In genomic region chr5:143758750-143759149, GRCh38 we compare ENCODE assay signal across 15 cellular contexts. TPM values are rescaled to one million over a fixed set of nuclear protein-coding genes. Genes with fewer than 3 reads are reported as not detected.
DNase-seq lines count a peak whose midpoint lies in the region; ATAC-seq and TF ChIP-seq lines count a peak whose summit lies in the region.
"Had no signal": no experiment of that assay in that cellular context is flagged by ENCODE, and none has a peak within 500 bp of the region (broad histone marks: within the 10 kb centered on the region; RNA-seq: fewer than 3 reads in every experiment).

No MANE protein-coding gene starts in this region.

- H2AK5ac ChIP-seq in mesendoderm (ENCODE audit: low read length) = no peak overlapping the region

- H3K56ac ChIP-seq in mesendoderm (ENCODE audit: low read length) = no peak overlapping the region

- no peaks in the 10 kb centered on the region for H3K79me1 ChIP-seq in mesendoderm (ENCODE audit: low read length)

- no peak overlapping the region for H3K4me3 ChIP-seq in mesendoderm (ENCODE audit: low read length)
- H3K4me3 ChIP-seq in neural progenitor cell = no peak overlapping the region
- H3K4me3 ChIP-seq: A549, mucosa of descending colon, tibial nerve had no signal

- H3K36me3 ChIP-seq in mesendoderm (ENCODE audit: control insufficient read depth, insufficient read depth, low read length) (no peaks in the 10 kb centered on the region), neural progenitor cell (no peaks in the 10 kb centered on the region)
- H3K36me3 ChIP-seq: tibial nerve had no signal

- no peak overlapping the region for H2BK15ac ChIP-seq in mesendoderm (replicated peaks; ENCODE audit: low read depth)

- peak overlapping the region; percentile 48 for H3K27ac Mint-ChIP-seq in activated CD4-positive, alpha-beta memory T cell treated with anti-CD3 and anti-CD28 coated beads, Interleukin-2, amount 10 ng/mL, durations not matched to agents 7 days and 5 days
- H3K27ac Mint-ChIP-seq in activated CD4-positive, alpha-beta memory T cell treated with anti-CD3 and anti-CD28 coated beads for 36 hours = no peak overlapping the region
- no peak overlapping the region for H3K27ac Mint-ChIP-seq in neural progenitor cell
- H3K27ac Mint-ChIP-seq: IgD-negative memory B cell had no signal

- no peak overlapping the region for H3K4ac ChIP-seq in mesendoderm (ENCODE audit: low read depth, low read length)

- H4K8ac ChIP-seq in mesendoderm (ENCODE audit: low read depth, low read length) = no peak overlapping the region

- no peaks in the 10 kb centered on the region for H3K4me1 ChIP-seq in mesendoderm (ENCODE audit: control insufficient read depth, low read depth, low read length)
- H3K4me1 ChIP-seq in neural progenitor cell = no peaks in the 10 kb centered on the region
- H3K4me1 ChIP-seq: A549 had no signal

- no peak overlapping the region for H2BK5ac ChIP-seq in mesendoderm (ENCODE audit: low read length)

- peaks cover 24% of the 10 kb centered on the region for H3K4me1 Mint-ChIP-seq in activated CD4-positive, alpha-beta memory T cell treated with anti-CD3 and anti-CD28 coated beads, Interleukin-2, amount 10 ng/mL, durations not matched to agents 7 days and 5 days
- peaks cover 8% of the 10 kb centered on the region for H3K4me1 Mint-ChIP-seq in activated CD4-positive, alpha-beta memory T cell treated with anti-CD3 and anti-CD28 coated beads for 36 hours (ENCODE audit: low read depth)
- no peaks in the 10 kb centered on the region for H3K4me1 Mint-ChIP-seq in neural progenitor cell

- H3K9ac ChIP-seq in mesendoderm (ENCODE audit: low read length) = no peak overlapping the region
- no peak overlapping the region for H3K9ac ChIP-seq in neural progenitor cell

- H3K4me2 ChIP-seq in mesendoderm (ENCODE audit: low read length) (no peak overlapping the region), neural progenitor cell (no peak overlapping the region)
- H3K4me2 ChIP-seq: A549 had no signal

- peaks cover 2% of the 10 kb centered on the region for H3K9me3 Mint-ChIP-seq in activated CD4-positive, alpha-beta memory T cell treated with anti-CD3 and anti-CD28 coated beads, Interleukin-2, amount 10 ng/mL, durations not matched to agents 7 days and 5 days
- H3K9me3 Mint-ChIP-seq in activated CD4-positive, alpha-beta memory T cell treated with anti-CD3 and anti-CD28 coated beads for 36 hours = no peaks in the 10 kb centered on the region
- no peaks in the 10 kb centered on the region for H3K9me3 Mint-ChIP-seq in neural progenitor cell

- H3K27ac ChIP-seq in mesendoderm (ENCODE audit: low read depth, low read length) = no peak overlapping the region
- no peak overlapping the region for H3K27ac ChIP-seq in neural progenitor cell
- H3K27ac ChIP-seq: A549, tibial nerve had no signal

- no peaks in the 10 kb centered on the region for H3F3A ChIP-seq in neural progenitor cell (ENCODE audit: low read depth)

- ATAC-seq in GM21786 (IDR thresholded peaks at IDR 0.05; ENCODE audit: unreplicated experiment) (peak; percentile 62), HG03469 (IDR thresholded peaks at IDR 0.05; ENCODE audit: unreplicated experiment) (peak; percentile 50)
- ATAC-seq: A549, mucosa of descending colon had no signal

- no peak overlapping the region for H3K4me3 Mint-ChIP-seq in activated CD4-positive, alpha-beta memory T cell treated with anti-CD3 and anti-CD28 coated beads, Interleukin-2, amount 10 ng/mL, durations not matched to agents 7 days and 5 days
- no peak overlapping the region for H3K4me3 Mint-ChIP-seq in activated CD4-positive, alpha-beta memory T cell treated with anti-CD3 and anti-CD28 coated beads for 36 hours
- no peak overlapping the region for H3K4me3 Mint-ChIP-seq in neural progenitor cell
- H3K4me3 Mint-ChIP-seq: IgD-negative memory B cell had no signal

- H2AFZ ChIP-seq in neural progenitor cell (replicated peaks) = no peak overlapping the region

- H4K20me1 ChIP-seq in neural progenitor cell (ENCODE audit: low read depth) = no peaks in the 10 kb centered on the region

- H3K9me3 ChIP-seq in neural progenitor cell (ENCODE audit: low read depth) = no peaks in the 10 kb centered on the region
- H3K9me3 ChIP-seq: A549, mucosa of descending colon, tibial nerve had no signal

- H3K79me2 ChIP-seq in mesendoderm (ENCODE audit: control insufficient read depth, insufficient read depth, low read length) = no peaks in the 10 kb centered on the region
- H3K79me2 ChIP-seq in neural progenitor cell (ENCODE audit: low read depth) = no peaks in the 10 kb centered on the region

- no peak overlapping the region for H3K23ac ChIP-seq in mesendoderm (ENCODE audit: low read length)

- peaks cover 3% of the 10 kb centered on the region for H3K36me3 Mint-ChIP-seq in activated CD4-positive, alpha-beta memory T cell treated with anti-CD3 and anti-CD28 coated beads, Interleukin-2, amount 10 ng/mL, durations not matched to agents 7 days and 5 days (ENCODE audit: low read depth)
- no peaks in the 10 kb centered on the region for H3K36me3 Mint-ChIP-seq in activated CD4-positive, alpha-beta memory T cell treated with anti-CD3 and anti-CD28 coated beads for 36 hours
- no peaks in the 10 kb centered on the region for H3K36me3 Mint-ChIP-seq in neural progenitor cell

- H3K27me3 Mint-ChIP-seq in activated CD4-positive, alpha-beta memory T cell treated with anti-CD3 and anti-CD28 coated beads, Interleukin-2, amount 10 ng/mL, durations not matched to agents 7 days and 5 days = no peaks in the 10 kb centered on the region
- no peaks in the 10 kb centered on the region for H3K27me3 Mint-ChIP-seq in activated CD4-positive, alpha-beta memory T cell treated with anti-CD3 and anti-CD28 coated beads for 36 hours
- no peaks in the 10 kb centered on the region for H3K27me3 Mint-ChIP-seq in neural progenitor cell (ENCODE audit: insufficient read depth, low read depth)

- intact Hi-C loops in activated CD4-positive, alpha-beta memory T cell treated with anti-CD3 and anti-CD28 coated beads for 36 hours (cut with micrococcal nuclease) = no loop called here

- no CpG with 5 or more reads among the region's 3 CpGs for WGBS in mesendoderm (ENCODE audit: extremely low coverage, insufficient coverage, low lambda C conversion rate)

- POLR2A ChIA-PET in activated CD4-positive, alpha-beta memory T cell treated with anti-CD3 and anti-CD28 coated beads, Interleukin-2, amount 10 ng/mL, durations not matched to agents 7 days and 5 days (lab: Charles Lee) = interaction anchor here (0.6 kb wide), 1 partner anchor 354 kb away, joined by 3 read pairs; no protein-coding TSS in a partner anchor
- POLR2A ChIA-PET in activated CD4-positive, alpha-beta memory T cell treated with anti-CD3 and anti-CD28 coated beads for 36 hours (lab: Charles Lee) = no interaction called here

- no peak overlapping the region for H2BK120ac ChIP-seq in mesendoderm (ENCODE audit: low read depth, low read length)

- no peak overlapping the region for H4K5ac ChIP-seq in mesendoderm (ENCODE audit: low read length)

- peak overlapping the region; percentile 18 for H3K18ac ChIP-seq in mesendoderm (ENCODE audit: low read length)

- DNase-seq in activated CD4-positive, alpha-beta memory T cell treated with anti-CD3 and anti-CD28 coated beads, Interleukin-2, amount 10 ng/mL, durations not matched to agents 7 days and 5 days = no peak
- DNase-seq in activated CD4-positive, alpha-beta memory T cell treated with anti-CD3 and anti-CD28 coated beads for 36 hours = no peak
- no peak for DNase-seq in mesendoderm
- no peak for DNase-seq in central memory CD4-positive, alpha-beta T cell
- no peak for DNase-seq in neural progenitor cell (ENCODE audit: low spot score)
- no peak for DNase-seq in pons (ENCODE audit: low spot score)
- DNase-seq: activated CD4-positive, CD25-positive, alpha-beta regulatory T cell; amniotic stem cell; mucosa of descending colon had no signal

- CTCF ChIA-PET in activated CD4-positive, alpha-beta memory T cell treated with anti-CD3 and anti-CD28 coated beads, Interleukin-2, amount 10 ng/mL, durations not matched to agents 7 days and 5 days (lab: Charles Lee) = interaction anchor here (0.7 to 1.0 kb wide), 2 partner anchors 355 to 756 kb away, joined by 3 read pairs; no protein-coding TSS in a partner anchor
- CTCF ChIA-PET in activated CD4-positive, alpha-beta memory T cell treated with anti-CD3 and anti-CD28 coated beads for 36 hours (lab: Charles Lee) = no interaction called here

- H3K27me3 ChIP-seq in mesendoderm (ENCODE audit: insufficient read depth, low read length, poor library complexity) = no peaks in the 10 kb centered on the region
- H3K27me3 ChIP-seq in neural progenitor cell = no peaks in the 10 kb centered on the region
- H3K27me3 ChIP-seq: tibial nerve had no signal

- TF ChIP-seq CTCF in neural progenitor cell (IDR thresholded peaks at IDR 0.05) = no peak

RNA-seq across cellular contexts. Expression of gene HMHB1, which starts 53.2 kb away (rescaled TPM):
- 1 to 10 TPM in 1 of 2 experiments, not detected in 1; 1.2 TPM for total RNA-seq in activated CD4-positive, alpha-beta memory T cell treated with anti-CD3 and anti-CD28 coated beads, Interleukin-2, amount 10 ng/mL, durations not matched to agents 7 days and 5 days
- not detected for total RNA-seq in activated CD4-positive, alpha-beta memory T cell treated with anti-CD3 and anti-CD28 coated beads for 36 hours
- not detected for polyA plus RNA-seq in mesendoderm (2013, experiment 1 of 2)
- polyA plus RNA-seq in mesendoderm (2013, experiment 2 of 2) = not detected
- not detected in 2 replicates for total RNA-seq in neural progenitor cell (ENCODE audit: low replicate concordance)
- total RNA-seq: mucosa of descending colon, tibial nerve had no signal
- polyA plus RNA-seq: A549, esophagus, IgD-negative memory B cell had no signal
